Comparison of ENCODE assay signal across 1 cellular context in the genomic region with DNA sequence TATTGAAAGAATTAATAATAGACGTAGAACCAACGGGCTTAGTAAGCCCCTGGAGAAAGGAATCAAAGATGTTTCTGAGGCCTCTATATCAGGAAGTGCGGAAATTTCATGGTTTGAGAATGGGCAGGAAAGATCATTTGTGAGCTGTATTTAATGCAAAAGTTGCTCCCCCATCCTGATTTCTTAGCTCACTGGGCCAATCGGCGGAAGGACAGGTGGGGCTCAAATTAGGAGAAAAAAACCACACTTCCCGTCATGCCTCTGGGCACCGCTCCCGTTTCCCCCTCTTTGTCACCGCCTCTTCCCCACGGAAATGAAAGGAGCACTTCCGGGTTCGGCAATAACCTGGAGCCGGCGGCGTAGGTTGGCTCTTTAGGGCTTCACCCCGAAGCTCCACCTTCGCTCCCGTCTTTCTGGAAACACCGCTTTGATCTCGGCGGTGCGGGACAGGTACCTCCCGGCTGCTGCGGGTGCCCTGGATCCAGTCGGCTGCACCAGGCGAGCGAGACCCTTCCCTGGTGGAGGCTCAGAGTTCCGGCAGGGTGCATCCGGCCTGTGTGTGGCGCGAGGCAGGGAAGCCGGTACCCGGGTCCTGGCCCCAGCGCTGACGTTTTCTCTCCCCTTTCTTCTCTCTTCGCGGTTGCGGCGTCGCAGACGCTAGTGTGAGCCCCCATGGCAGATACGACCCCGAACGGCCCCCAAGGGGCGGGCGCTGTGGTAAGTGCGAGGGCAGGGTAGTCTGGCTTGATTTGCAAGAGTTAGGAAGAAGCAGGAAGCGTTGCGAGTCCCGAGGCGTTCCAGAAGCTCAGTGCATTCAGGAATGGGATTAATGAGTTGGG.
TF ChIP-seq lines count a peak whose summit lies in the region.

A gene with protein sequence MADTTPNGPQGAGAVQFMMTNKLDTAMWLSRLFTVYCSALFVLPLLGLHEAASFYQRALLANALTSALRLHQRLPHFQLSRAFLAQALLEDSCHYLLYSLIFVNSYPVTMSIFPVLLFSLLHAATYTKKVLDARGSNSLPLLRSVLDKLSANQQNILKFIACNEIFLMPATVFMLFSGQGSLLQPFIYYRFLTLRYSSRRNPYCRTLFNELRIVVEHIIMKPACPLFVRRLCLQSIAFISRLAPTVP (plus strand): TSS at position 617 of the 839 bp plus-strand sequence. CDS start 56 bp downstream, at position 673.

TF ChIP-seq in WTC11, 78 proteins besides CTCF, POLR2A, EP300 and RAD21 (continued from another document):
- TF ChIP-seq, protein P1, sequence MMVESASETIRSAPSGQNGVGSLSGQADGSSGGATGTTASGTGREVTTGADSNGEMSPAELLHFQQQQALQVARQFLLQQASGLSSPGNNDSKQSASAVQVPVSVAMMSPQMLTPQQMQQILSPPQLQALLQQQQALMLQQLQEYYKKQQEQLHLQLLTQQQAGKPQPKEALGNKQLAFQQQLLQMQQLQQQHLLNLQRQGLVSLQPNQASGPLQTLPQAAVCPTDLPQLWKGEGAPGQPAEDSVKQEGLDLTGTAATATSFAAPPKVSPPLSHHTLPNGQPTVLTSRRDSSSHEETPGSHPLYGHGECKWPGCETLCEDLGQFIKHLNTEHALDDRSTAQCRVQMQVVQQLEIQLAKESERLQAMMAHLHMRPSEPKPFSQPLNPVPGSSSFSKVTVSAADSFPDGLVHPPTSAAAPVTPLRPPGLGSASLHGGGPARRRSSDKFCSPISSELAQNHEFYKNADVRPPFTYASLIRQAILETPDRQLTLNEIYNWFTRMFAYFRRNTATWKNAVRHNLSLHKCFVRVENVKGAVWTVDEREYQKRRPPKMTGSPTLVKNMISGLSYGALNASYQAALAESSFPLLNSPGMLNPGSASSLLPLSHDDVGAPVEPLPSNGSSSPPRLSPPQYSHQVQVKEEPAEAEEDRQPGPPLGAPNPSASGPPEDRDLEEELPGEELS (CRISPR knock-in tag; IDR thresholded peaks at IDR 0.05) = 0 out of 2 replicates have a peak, but pooled peaks have one; percentile 20
- no peak for TF ChIP-seq NR3C1 (CRISPR knock-in tag; conservative IDR thresholded peaks at IDR 0.05; ENCODE audit: low read depth)
- TF ChIP-seq NFE2L1 (CRISPR knock-in tag; IDR thresholded peaks at IDR 0.05) = no peak
- TF ChIP-seq SP1 (CRISPR knock-in tag; conservative IDR thresholded peaks at IDR 0.05) = peak; percentile 62
- TF ChIP-seq ZNF317 (CRISPR knock-in tag; IDR thresholded peaks at IDR 0.05; ENCODE audit: borderline replicate concordance, low read depth) = no peak
- TF ChIP-seq HMGA2 (CRISPR knock-in tag; IDR thresholded peaks at IDR 0.05) = no peak
- no peak; the same call in 1 of the 2 replicates for TF ChIP-seq TP53 (CRISPR knock-in tag; IDR thresholded peaks at IDR 0.05)
- peak; percentile 57 for TF ChIP-seq FOXP1 (CRISPR knock-in tag; IDR thresholded peaks at IDR 0.05; ENCODE audit: borderline replicate concordance)
- TF ChIP-seq KAT7 (CRISPR knock-in tag; IDR thresholded peaks at IDR 0.05; ENCODE audit: borderline replicate concordance) = no peak
- TF ChIP-seq, protein P2, sequence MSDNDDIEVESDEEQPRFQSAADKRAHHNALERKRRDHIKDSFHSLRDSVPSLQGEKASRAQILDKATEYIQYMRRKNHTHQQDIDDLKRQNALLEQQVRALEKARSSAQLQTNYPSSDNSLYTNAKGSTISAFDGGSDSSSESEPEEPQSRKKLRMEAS (CRISPR knock-in tag; IDR thresholded peaks at IDR 0.05) = peak; percentile 74
- no peak for TF ChIP-seq RELA (CRISPR knock-in tag; IDR thresholded peaks at IDR 0.05; ENCODE audit: borderline replicate concordance)
- TF ChIP-seq NR2C2 (CRISPR knock-in tag; IDR thresholded peaks at IDR 0.05) = peak; percentile 95
- TF ChIP-seq ZNF121 (CRISPR knock-in tag; IDR thresholded peaks at IDR 0.05) = 0 out of 2 replicates have a peak, but pooled peaks have one; percentile 22
- TF ChIP-seq ZBTB21 (CRISPR knock-in tag; IDR thresholded peaks at IDR 0.05; ENCODE audit: borderline replicate concordance) = no peak
- TF ChIP-seq GRHL2 (CRISPR knock-in tag; IDR thresholded peaks at IDR 0.05; ENCODE audit: insufficient replicate concordance, severe bottlenecking) = no peak
- TF ChIP-seq, protein P3, sequence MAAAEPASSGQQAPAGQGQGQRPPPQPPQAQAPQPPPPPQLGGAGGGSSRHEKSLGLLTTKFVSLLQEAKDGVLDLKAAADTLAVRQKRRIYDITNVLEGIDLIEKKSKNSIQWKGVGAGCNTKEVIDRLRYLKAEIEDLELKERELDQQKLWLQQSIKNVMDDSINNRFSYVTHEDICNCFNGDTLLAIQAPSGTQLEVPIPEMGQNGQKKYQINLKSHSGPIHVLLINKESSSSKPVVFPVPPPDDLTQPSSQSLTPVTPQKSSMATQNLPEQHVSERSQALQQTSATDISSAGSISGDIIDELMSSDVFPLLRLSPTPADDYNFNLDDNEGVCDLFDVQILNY (CRISPR knock-in tag; IDR thresholded peaks at IDR 0.05) = 0 out of 2 replicates have a peak, but pooled peaks have one; percentile 27
- TF ChIP-seq TEAD1 (CRISPR knock-in tag; IDR thresholded peaks at IDR 0.05) = peak; percentile 61; the same call in 1 of the 2 replicates
- TF ChIP-seq, protein P4, sequence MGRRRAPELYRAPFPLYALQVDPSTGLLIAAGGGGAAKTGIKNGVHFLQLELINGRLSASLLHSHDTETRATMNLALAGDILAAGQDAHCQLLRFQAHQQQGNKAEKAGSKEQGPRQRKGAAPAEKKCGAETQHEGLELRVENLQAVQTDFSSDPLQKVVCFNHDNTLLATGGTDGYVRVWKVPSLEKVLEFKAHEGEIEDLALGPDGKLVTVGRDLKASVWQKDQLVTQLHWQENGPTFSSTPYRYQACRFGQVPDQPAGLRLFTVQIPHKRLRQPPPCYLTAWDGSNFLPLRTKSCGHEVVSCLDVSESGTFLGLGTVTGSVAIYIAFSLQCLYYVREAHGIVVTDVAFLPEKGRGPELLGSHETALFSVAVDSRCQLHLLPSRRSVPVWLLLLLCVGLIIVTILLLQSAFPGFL (CRISPR knock-in tag; IDR thresholded peaks at IDR 0.05; ENCODE audit: borderline replicate concordance) = no peak
- TF ChIP-seq, protein P5, sequence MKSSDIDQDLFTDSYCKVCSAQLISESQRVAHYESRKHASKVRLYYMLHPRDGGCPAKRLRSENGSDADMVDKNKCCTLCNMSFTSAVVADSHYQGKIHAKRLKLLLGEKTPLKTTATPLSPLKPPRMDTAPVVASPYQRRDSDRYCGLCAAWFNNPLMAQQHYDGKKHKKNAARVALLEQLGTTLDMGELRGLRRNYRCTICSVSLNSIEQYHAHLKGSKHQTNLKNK (CRISPR knock-in tag; IDR thresholded peaks at IDR 0.05) = no peak
- TF ChIP-seq RORB (CRISPR knock-in tag; IDR thresholded peaks at IDR 0.05) = no peak
- TF ChIP-seq NFYB (CRISPR knock-in tag; conservative IDR thresholded peaks at IDR 0.05; ENCODE audit: low read depth) = no peak
- no peak for TF ChIP-seq ZNF138 (CRISPR knock-in tag; conservative IDR thresholded peaks at IDR 0.05)
- TF ChIP-seq, protein P6, sequence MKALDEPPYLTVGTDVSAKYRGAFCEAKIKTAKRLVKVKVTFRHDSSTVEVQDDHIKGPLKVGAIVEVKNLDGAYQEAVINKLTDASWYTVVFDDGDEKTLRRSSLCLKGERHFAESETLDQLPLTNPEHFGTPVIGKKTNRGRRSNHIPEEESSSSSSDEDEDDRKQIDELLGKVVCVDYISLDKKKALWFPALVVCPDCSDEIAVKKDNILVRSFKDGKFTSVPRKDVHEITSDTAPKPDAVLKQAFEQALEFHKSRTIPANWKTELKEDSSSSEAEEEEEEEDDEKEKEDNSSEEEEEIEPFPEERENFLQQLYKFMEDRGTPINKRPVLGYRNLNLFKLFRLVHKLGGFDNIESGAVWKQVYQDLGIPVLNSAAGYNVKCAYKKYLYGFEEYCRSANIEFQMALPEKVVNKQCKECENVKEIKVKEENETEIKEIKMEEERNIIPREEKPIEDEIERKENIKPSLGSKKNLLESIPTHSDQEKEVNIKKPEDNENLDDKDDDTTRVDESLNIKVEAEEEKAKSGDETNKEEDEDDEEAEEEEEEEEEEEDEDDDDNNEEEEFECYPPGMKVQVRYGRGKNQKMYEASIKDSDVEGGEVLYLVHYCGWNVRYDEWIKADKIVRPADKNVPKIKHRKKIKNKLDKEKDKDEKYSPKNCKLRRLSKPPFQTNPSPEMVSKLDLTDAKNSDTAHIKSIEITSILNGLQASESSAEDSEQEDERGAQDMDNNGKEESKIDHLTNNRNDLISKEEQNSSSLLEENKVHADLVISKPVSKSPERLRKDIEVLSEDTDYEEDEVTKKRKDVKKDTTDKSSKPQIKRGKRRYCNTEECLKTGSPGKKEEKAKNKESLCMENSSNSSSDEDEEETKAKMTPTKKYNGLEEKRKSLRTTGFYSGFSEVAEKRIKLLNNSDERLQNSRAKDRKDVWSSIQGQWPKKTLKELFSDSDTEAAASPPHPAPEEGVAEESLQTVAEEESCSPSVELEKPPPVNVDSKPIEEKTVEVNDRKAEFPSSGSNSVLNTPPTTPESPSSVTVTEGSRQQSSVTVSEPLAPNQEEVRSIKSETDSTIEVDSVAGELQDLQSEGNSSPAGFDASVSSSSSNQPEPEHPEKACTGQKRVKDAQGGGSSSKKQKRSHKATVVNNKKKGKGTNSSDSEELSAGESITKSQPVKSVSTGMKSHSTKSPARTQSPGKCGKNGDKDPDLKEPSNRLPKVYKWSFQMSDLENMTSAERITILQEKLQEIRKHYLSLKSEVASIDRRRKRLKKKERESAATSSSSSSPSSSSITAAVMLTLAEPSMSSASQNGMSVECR (CRISPR knock-in tag; IDR thresholded peaks at IDR 0.05; ENCODE audit: borderline replicate concordance) = peak; percentile 66; the same call in 1 of the 2 replicates
